15 cellular contexts compared by ENCODE assay signal in genomic region chr17:41140360-41141132, GRCh38. TPM values are rescaled to one million over a fixed set of nuclear protein-coding genes. Genes with fewer than 3 reads are reported as not detected.
DNase-seq lines count a peak whose midpoint lies in the region; ATAC-seq, FAIRE-seq and TF ChIP-seq lines count a peak whose summit lies in the region.
"Had no signal": no experiment of that assay in that cellular context is flagged by ENCODE, and none has a peak within 500 bp of the region (broad histone marks: within the 10 kb centered on the region; RNA-seq: fewer than 3 reads in every experiment).

KRTAP4-6 (minus strand) TSS chr17:41140544; CDS start chr17:41140487, 57 bp downstream.

- intact Hi-C loops in kidney (cut with DNase I) = no loop called here

- no peak within 1 kb of the TSS for H3K9ac ChIP-seq in kidney (ENCODE audit: low read length in 2 of 2)
- H3K9ac ChIP-seq: neural progenitor cell had no signal

- no peaks in the 10 kb centered on the region for H3K36me3 ChIP-seq in kidney (ENCODE audit: control insufficient read depth in 1 of 2, insufficient read depth in 2 of 2, low read length in 2 of 2)
- H3K36me3 ChIP-seq: neural progenitor cell had no signal

- DNase-seq in AG10803 (ENCODE audit: low read depth) = peak; percentile 95
- DNase-seq in HTR-8/SVneo (ENCODE audit: insufficient read length, low spot score) = peak; percentile 18
- DNase-seq in astrocyte of the spinal cord (ENCODE audit: low read depth, low spot score) = peak; percentile 70
- DNase-seq in kidney tubule cell (ENCODE audit: low spot score) = peak; percentile 100
- no peak for DNase-seq in kidney
- no peak for DNase-seq in NCI-H82 treated with DMSO at 0.1 percent for 48 hours (lab: John Stamatoyannopoulos, UW; ENCODE audit: unreplicated experiment)
- DNase-seq in stimulated activated CD4-positive, alpha-beta T cell treated with anti-CD3 and anti-CD28 coated beads, Interleukin-4, amount 100 ng/mL, for 4 hours = no peak
- DNase-seq: activated CD4-positive, alpha-beta memory T cell treated with anti-CD3 and anti-CD28 coated beads for 36 hours; activated naive CD4-positive, alpha-beta T cell treated with Interleukin-2 at 50 U/mL for 16 hours; left colon; NCI-H1694; T-helper 2 cell had no signal

- H3K4me3 ChIP-seq in AG10803 (ENCODE audit: low read length) (no peak within 1 kb of the TSS), astrocyte of the spinal cord (ENCODE audit: low read depth, low read length) (no peak within 1 kb of the TSS), kidney (ENCODE audit: low read length in 2 of 2) (no peak within 1 kb of the TSS)
- H3K4me3 ChIP-seq: neural progenitor cell had no signal

- H3K4me1 ChIP-seq in kidney (ENCODE audit: control insufficient read depth in 1 of 2, insufficient read depth in 1 of 2, low read depth in 1 of 2, low read length in 2 of 2) = no peaks in the 10 kb centered on the region
- H3K4me1 ChIP-seq: neural progenitor cell had no signal

- no peak for TF ChIP-seq CTCF in AG10803 (conservative IDR thresholded peaks at IDR 0.05; ENCODE audit: low read length)
- TF ChIP-seq CTCF in astrocyte of the spinal cord (IDR thresholded peaks at IDR 0.05; ENCODE audit: low read depth, low read length) = no peak
- TF ChIP-seq CTCF in kidney (IDR thresholded peaks at IDR 0.05; ENCODE audit: borderline replicate concordance, extremely low read depth, insufficient read depth) = no peak

- ATAC-seq in HG03457 (IDR thresholded peaks at IDR 0.05; ENCODE audit: unreplicated experiment) = no peak
- ATAC-seq: left colon had no signal

- in situ Hi-C loops in astrocyte of the spinal cord (cut with HindIII; ENCODE audit: low sequenced_read_pairs) = no loop called here

- H3K9me3 ChIP-seq in kidney (ENCODE audit: control insufficient read depth in 1 of 2, low read length in 2 of 2) = peaks cover 2 to 9% of the 10 kb centered on the region in 2 donors

- no peak within 1 kb of the TSS for H3K27ac ChIP-seq in kidney (ENCODE audit: low read depth in 2 of 2, low read length in 2 of 2)
- H3K27ac ChIP-seq: neural progenitor cell had no signal

- FAIRE-seq in HTR-8/SVneo (lab: Jason Lieb, UNC) (peak; percentile 38), kidney (lab: Jason Lieb, UNC) (no peak)

RNA-seq across cellular contexts. Expression of gene KRTAP4-6, which starts in this region (rescaled TPM):
- total RNA-seq in kidney = not detected
- not detected for polyA plus RNA-seq in kidney (ENCODE audit: insufficient read depth, low read depth, low replicate concordance)
- total RNA-seq: activated CD4-positive, alpha-beta memory T cell treated with anti-CD3 and anti-CD28 coated beads for 36 hours; left colon had no signal
- polyA plus RNA-seq: CD14-positive monocyte had no signal

Comparison
In these comparisons a context has a peak if more than half of its experiments do, and no peak if none do; other contexts are left out.
1. DNase-seq: peak in AG10803 (single experiment), HTR-8/SVneo (single experiment), astrocyte of the spinal cord (single experiment) and kidney tubule cell (single experiment); none in kidney (single experiment), NCI-H82 treated with DMSO at 0.1 percent for 48 hours (single experiment) and stimulated activated CD4-positive, alpha-beta T cell treated with anti-CD3 and anti-CD28 coated beads, Interleukin-4, amount 100 ng/mL, for 4 hours (0 of 2).